1 cellular context compared by ENCODE assay signal in the genomic region with DNA sequence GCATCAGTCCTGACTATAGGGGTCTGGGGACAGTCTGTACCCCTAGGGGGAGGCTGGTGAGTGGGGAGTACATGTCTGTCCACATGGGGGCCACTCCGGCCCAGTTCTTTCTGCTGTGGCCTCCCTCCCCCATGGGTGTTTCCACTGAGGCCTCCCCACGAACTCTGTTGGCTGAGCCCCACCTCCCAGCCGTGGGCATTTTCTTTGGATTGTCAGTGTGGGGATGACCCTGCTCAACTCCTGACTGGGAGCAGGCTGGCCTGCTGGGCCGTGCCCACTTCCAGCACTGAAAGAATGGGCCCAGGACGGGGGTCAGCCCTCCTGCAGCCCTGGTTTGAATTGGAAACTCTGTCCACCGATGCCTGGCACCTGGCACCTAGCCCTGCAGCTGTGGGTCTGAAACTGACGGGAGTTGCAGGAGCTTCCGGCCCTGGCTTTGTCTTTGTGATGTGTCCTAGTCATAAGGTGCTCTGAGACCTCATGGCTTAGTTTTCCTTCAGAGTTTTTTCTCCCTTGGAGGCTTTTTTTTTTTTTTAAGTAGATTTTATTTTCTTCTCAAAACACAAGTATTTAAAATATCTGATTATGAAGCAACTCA.
TF ChIP-seq lines count a peak whose summit lies in the region.

No MANE protein-coding gene starts in this region.

TF ChIP-seq in GM12878, 131 proteins besides CTCF, POLR2A, EP300 and RAD21:
- TF ChIP-seq NR2C1 (IDR thresholded peaks at IDR 0.05) (no peak), TCF3 (IDR thresholded peaks at IDR 0.05; ENCODE audit: borderline replicate concordance, insufficient read depth, low read depth, low read length) (0 out of 2 replicates have a peak, but pooled peaks have one; percentile 25)
